In the genomic region with DNA sequence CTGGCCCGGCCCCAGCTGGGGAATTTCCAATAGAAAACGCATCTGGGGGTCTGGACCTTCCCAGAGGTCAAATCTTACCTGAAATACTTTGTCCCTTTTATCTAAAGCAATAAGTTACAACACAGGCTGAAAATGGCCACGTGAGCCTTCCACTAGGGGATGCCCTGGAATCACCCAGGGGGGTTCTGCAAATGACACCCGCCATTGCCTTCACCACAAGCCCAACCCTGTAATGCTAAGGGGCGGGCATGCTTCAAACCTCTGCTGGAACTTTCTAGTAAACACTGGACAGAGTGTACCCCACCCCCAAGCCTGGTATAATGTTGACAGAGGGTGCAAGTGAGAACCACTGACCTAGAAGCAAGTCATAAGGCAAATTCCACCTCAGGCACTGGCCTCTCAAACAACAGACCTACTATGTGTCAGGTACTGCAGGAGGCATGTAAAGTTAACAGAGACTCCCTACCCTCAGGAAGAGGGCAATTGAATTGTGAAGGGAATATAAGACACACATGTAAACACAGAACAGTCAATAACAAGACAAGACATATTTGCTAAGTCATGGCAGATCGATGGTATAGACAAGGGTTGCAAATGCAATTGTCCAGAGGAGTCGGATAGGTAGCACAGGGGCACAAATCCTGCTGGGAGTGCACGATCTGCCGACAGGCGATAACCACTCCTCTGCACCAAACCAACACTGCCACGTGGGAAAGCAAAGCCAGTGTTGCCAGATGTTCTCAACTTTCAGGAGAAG, we compare ENCODE assay signal across 19 cellular contexts. TPM values are rescaled to one million over a fixed set of nuclear protein-coding genes. Genes with fewer than 3 reads are reported as not detected.
DNase-seq lines count a peak whose midpoint lies in the region; ATAC-seq, FAIRE-seq and TF ChIP-seq lines count a peak whose summit lies in the region.
"Had no signal": no experiment of that assay in that cellular context is flagged by ENCODE, and none has a peak within 500 bp of the region (broad histone marks: within the 10 kb centered on the region; RNA-seq: fewer than 3 reads in every experiment).

No MANE protein-coding gene starts in this region.

- H4K20me1 ChIP-seq in OCI-LY1 (ENCODE audit: insufficient read depth, low read length): no peaks in the 10 kb centered on the region

- ATAC-seq in A549 (no peak), HG03025 (IDR thresholded peaks at IDR 0.05; ENCODE audit: low FRiP score, unreplicated experiment) (no peak)
- ATAC-seq: CD8-positive, alpha-beta T cell; GM23338 had no signal

- H3K79me2 ChIP-seq in OCI-LY1 (ENCODE audit: insufficient read depth, low read length): no peaks in the 10 kb centered on the region
- H3K79me2 ChIP-seq: hepatocyte had no signal

- H3K27me3 ChIP-seq in BE2C: no peaks in the 10 kb centered on the region
- H3K27me3 ChIP-seq in OCI-LY1 (ENCODE audit: insufficient read depth, low read length): no peaks in the 10 kb centered on the region
- H3K27me3 ChIP-seq: hepatocyte, SJSA1, testis, uterus had no signal

- DNase-seq in A549 (ENCODE audit: low read depth in 1 of 2, low spot score in 1 of 2) (no peak), BE2C (no peak), dermis blood vessel endothelial cell (peak; percentile 17), D341Med (ENCODE audit: low spot score) (no peak)
- no peak for DNase-seq in activated CD4-positive, CD25-positive, alpha-beta regulatory T cell (lab: John Stamatoyannopoulos, UW)
- DNase-seq: activated gamma-delta T cell treated with Interleukin-2 at 50 U/mL for 16 hours; amniotic stem cell; caudate nucleus; CD8-positive, alpha-beta T cell; foreskin melanocyte; NCI-H2081 treated with DMSO at 0.1 percent for 48 hours; testis; uterus had no signal

- no peak for FAIRE-seq in A549 (lab: Jason Lieb, UNC)

- H3K4me1 ChIP-seq in A549 (no peaks in the 10 kb centered on the region), BE2C (no peaks in the 10 kb centered on the region), OCI-LY1 (ENCODE audit: insufficient read depth, low read length, severe bottlenecking) (no peaks in the 10 kb centered on the region)
- H3K4me1 ChIP-seq: SJSA1, testis, uterus had no signal

- no peak overlapping the region for H3K27ac ChIP-seq in A549
- H3K27ac ChIP-seq in OCI-LY1 (ENCODE audit: low read depth, low read length, poor library complexity, severe bottlenecking): no peak overlapping the region
- H3K27ac ChIP-seq: epithelial cell of prostate, hepatocyte, SJSA1, testis, uterus had no signal

- peak in 1 of 2 experiments; percentile 37; a peak in 1 of 5 replicates for TF ChIP-seq RAD21 in A549 (conservative IDR thresholded peaks at IDR 0.05 in 1 of 2, IDR thresholded peaks at IDR 0.05 in 1 of 2)

- H3K9me3 ChIP-seq in A549 (no peaks in the 10 kb centered on the region), BE2C (no peaks in the 10 kb centered on the region), OCI-LY1 (ENCODE audit: low read length) (no peaks in the 10 kb centered on the region)
- H3K9me3 ChIP-seq: SJSA1, testis, uterus had no signal

- H3K9me2 ChIP-seq in OCI-LY1 (ENCODE audit: low read depth, low read length): no peaks in the 10 kb centered on the region

- H2AFZ ChIP-seq in OCI-LY1 (ENCODE audit: low read length): no peak overlapping the region
- H2AFZ ChIP-seq: GM23338, hepatocyte had no signal

- no peaks in the 10 kb centered on the region; the same call in 1 of the 2 replicates for H3F3A ChIP-seq in OCI-LY1 (ENCODE audit: insufficient read depth, low read length)

- POLR2A ChIA-PET in A549 (lab: Yijun Ruan, JAX): no interaction called here

- TF ChIP-seq CTCF in A549 (IDR thresholded peaks at IDR 0.05) (no peak), BE2C (IDR thresholded peaks at IDR 0.05; ENCODE audit: low read depth, low read length) (0 out of 2 replicates have a peak, but pooled peaks have one; percentile 8), OCI-LY1 (IDR thresholded peaks at IDR 0.05; ENCODE audit: low read length) (0 out of 2 replicates have a peak, but pooled peaks have one; percentile 16)

- CTCF ChIA-PET in A549 (lab: Yijun Ruan, JAX): interaction anchor here (0.8 kb wide), 1 partner anchor 15 kb away, joined by 3 read pairs; no protein-coding TSS in a partner anchor

- H3K36me3 ChIP-seq in BE2C (peaks cover 36% of the 10 kb centered on the region), OCI-LY1 (ENCODE audit: insufficient read depth, low read length) (peaks cover 58% of the 10 kb centered on the region)
- H3K36me3 ChIP-seq: uterus had no signal

- TF ChIP-seq POLR2A in A549 (IDR thresholded peaks at IDR 0.05; ENCODE audit: low read length): no peak

- no peak overlapping the region for H3K9ac ChIP-seq in OCI-LY1 (ENCODE audit: low read length)

- 78% methylated on average over 11 of the region's 11 CpGs for WGBS in A549 (ENCODE audit: missing lambda C conversion rate)

- TF ChIP-seq EP300 in A549 (IDR thresholded peaks at IDR 0.05): no peak

- H3K4me3 ChIP-seq in A549 (no peak overlapping the region), BE2C (ENCODE audit: low read depth, low read length) (no peak overlapping the region), OCI-LY1 (ENCODE audit: low read depth, low read length, poor library complexity, severe bottlenecking) (no peak overlapping the region)
- H3K4me3 ChIP-seq: GM23338, hepatocyte, SJSA1, testis, uterus had no signal

- H3K4me2 ChIP-seq in A549 (no peak overlapping the region), OCI-LY1 (ENCODE audit: low read length) (no peak overlapping the region)
- H3K4me2 ChIP-seq: GM23338, hepatocyte had no signal

TF ChIP-seq in A549, 52 proteins besides CTCF, POLR2A, EP300 and RAD21:
- 0 out of 2 replicates have a peak, but pooled peaks have one; percentile 11 for TF ChIP-seq NFE2L2 (conservative IDR thresholded peaks at IDR 0.05; ENCODE audit: low read length)
- TF ChIP-seq, protein P1, sequence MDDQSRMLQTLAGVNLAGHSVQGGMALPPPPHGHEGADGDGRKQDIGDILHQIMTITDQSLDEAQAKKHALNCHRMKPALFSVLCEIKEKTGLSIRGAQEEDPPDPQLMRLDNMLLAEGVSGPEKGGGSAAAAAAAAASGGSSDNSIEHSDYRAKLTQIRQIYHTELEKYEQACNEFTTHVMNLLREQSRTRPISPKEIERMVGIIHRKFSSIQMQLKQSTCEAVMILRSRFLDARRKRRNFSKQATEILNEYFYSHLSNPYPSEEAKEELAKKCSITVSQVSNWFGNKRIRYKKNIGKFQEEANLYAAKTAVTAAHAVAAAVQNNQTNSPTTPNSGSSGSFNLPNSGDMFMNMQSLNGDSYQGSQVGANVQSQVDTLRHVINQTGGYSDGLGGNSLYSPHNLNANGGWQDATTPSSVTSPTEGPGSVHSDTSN (IDR thresholded peaks at IDR 0.05): no peak
- peak; percentile 16 for TF ChIP-seq MAFK (IDR thresholded peaks at IDR 0.05; ENCODE audit: partially characterized antibody)

RNA-seq across cellular contexts. Expression of a gene that starts 59.0 kb away (rescaled TPM):
- 28.2 and 46.4 TPM in 2 replicates for polyA plus RNA-seq in A549 (2011; rRNA removed)
- polyA plus RNA-seq in A549 (2012; cell fraction: cytosol; rRNA removed): 28.5 and 35.8 TPM in 2 replicates
- 40.6 and 59.5 TPM in 2 replicates for polyA plus RNA-seq in A549 (2012; cell fraction: nucleus; rRNA removed)
- 35.7 to 37.8 TPM (median 37.6 TPM) in 3 replicates for polyA plus RNA-seq in A549 (2017; fragmentation: RNase III; extraction: RNeasy Plus Mini Kit Qiagen cat#74134 plus additional on column Dnase treatment)
- polyA minus RNA-seq in A549 (2011; rRNA and poly(A)+ RNA removed): 43.7 and 44.1 TPM in 2 replicates
- 54.6 TPM for polyA plus RNA-seq in BE2C (2012; ENCODE audit: insufficient read depth, insufficient read length, low read depth)
- 59.9 and 81.3 TPM in 2 replicates for total RNA-seq in dermis blood vessel endothelial cell
